Comparison of ENCODE assay signal across 9 cellular contexts in the genomic region with DNA sequence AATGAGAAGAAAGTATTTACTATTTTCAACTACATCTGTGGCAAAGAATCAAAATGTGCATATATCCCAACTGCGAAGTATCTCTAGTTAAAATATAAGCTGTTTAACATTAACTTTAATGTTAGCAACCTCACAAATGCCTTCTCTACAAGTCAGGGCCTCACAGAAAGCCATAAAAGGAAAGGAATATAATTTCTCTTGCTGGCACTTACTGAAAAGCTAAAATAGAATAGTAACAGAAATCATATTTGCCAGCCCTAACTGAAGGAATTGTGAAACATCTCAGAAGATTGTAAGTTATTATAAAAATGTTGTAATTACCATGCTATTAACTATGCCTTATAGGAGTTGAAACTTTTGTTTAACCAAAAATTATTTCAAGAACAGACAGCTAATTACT.
DNase-seq lines count a peak whose midpoint lies in the region; ATAC-seq and TF ChIP-seq lines count a peak whose summit lies in the region.
"Had no signal": no experiment of that assay in that cellular context is flagged by ENCODE, and none has a peak within 500 bp of the region (broad histone marks: within the 10 kb centered on the region; RNA-seq: fewer than 3 reads in every experiment).

No MANE protein-coding gene starts in this region.

- peak overlapping the region; percentile 83 to 86 (median 83) for H3K4me3 Mint-ChIP-seq in T-cell
- peak overlapping the region; percentile 89 for H3K4me3 Mint-ChIP-seq in stimulated activated memory B cell treated with anti-CD40 and anti-IgM and Interleukin-4, amounts not matched to agents 10 μg/mL and 1 μg/mL and 100 μg/mL, for 72 hours

- H4K91ac ChIP-seq in trophoblast cell (ENCODE audit: low read depth, low read length), result no peak overlapping the region

- H3K9me3 Mint-ChIP-seq in T-cell, result no peaks in the 10 kb centered on the region
- peaks cover 7% of the 10 kb centered on the region for H3K9me3 Mint-ChIP-seq in stimulated activated memory B cell treated with anti-CD40 and anti-IgM and Interleukin-4, amounts not matched to agents 10 μg/mL and 1 μg/mL and 100 μg/mL, for 72 hours

- H2BK5ac ChIP-seq in trophoblast cell (ENCODE audit: low read depth, low read length, poor library complexity), result no peak overlapping the region

- H3K79me2 ChIP-seq in trophoblast cell (ENCODE audit: control insufficient read depth, insufficient read depth, low read length, poor library complexity), result no peaks in the 10 kb centered on the region

- WGBS in gastroesophageal sphincter (ENCODE audit: low coverage in 1 of 2), 2 donors, result 38 to 50% methylated on average over 1 of the region's 1 CpG
- no CpG with 5 or more reads among the region's 1 CpG for WGBS in trophoblast cell (ENCODE audit: extremely low coverage, insufficient coverage, insufficient read length)

- peak overlapping the region; percentile 97 to 99 for H3K27ac Mint-ChIP-seq in T-cell
- H3K27ac Mint-ChIP-seq in stimulated activated memory B cell treated with anti-CD40 and anti-IgM and Interleukin-4, amounts not matched to agents 10 μg/mL and 1 μg/mL and 100 μg/mL, for 72 hours, result peak overlapping the region; percentile 93

- no peak for DNase-seq in T-cell
- DNase-seq in trophoblast cell, result no peak
- DNase-seq in stimulated activated CD4-positive, alpha-beta T cell treated with anti-CD3 and anti-CD28 coated beads, Interleukin-2, amount 100 ng/mL, for 24 hours, result no peak
- DNase-seq: NCI-H1436 treated with DMSO at 0.1 percent for 48 hours had no signal

- no peak overlapping the region for H2AK5ac ChIP-seq in trophoblast cell (ENCODE audit: low read length)

- H3K9ac ChIP-seq in trophoblast cell (ENCODE audit: low read length), result no peak overlapping the region

- no peak overlapping the region for H2BK120ac ChIP-seq in trophoblast cell (ENCODE audit: insufficient read depth, low read length, poor library complexity)

- CTCF ChIA-PET in HEK293 (lab: Yijun Ruan, JAX) (no interaction called here), T-cell (lab: Charles Lee) (interaction anchor here (0.9 to 1.8 kb wide), 6 partner anchors 10 to 42 kb away, joined by 3 to 8 read pairs (median 4); no protein-coding TSS in a partner anchor)

- H3K4me1 ChIP-seq in HEK293 (ENCODE audit: control insufficient read depth, insufficient read depth, low read length), result no peaks in the 10 kb centered on the region
- H3K4me1 ChIP-seq in gastroesophageal sphincter, result peaks cover 0 to 63% (median 22%) of the 10 kb centered on the region in 3 donors
- no peaks in the 10 kb centered on the region for H3K4me1 ChIP-seq in trophoblast cell (ENCODE audit: control insufficient read depth in 1 of 2, insufficient read depth in 2 of 2, low read length in 2 of 2)

- TF ChIP-seq EP300 in gastroesophageal sphincter (IDR thresholded peaks at IDR 0.05), result no peak

- H4K12ac ChIP-seq in trophoblast cell (ENCODE audit: low read depth, low read length), result no peak overlapping the region

- no peak overlapping the region for H4K8ac ChIP-seq in trophoblast cell (ENCODE audit: low read depth, low read length)

- TF ChIP-seq POLR2A in gastroesophageal sphincter (IDR thresholded peaks at IDR 0.05), result no peak

- H3K9me3 ChIP-seq in HEK293 (ENCODE audit: control insufficient read depth, insufficient read depth, low read depth, low read length), result no peaks in the 10 kb centered on the region
- no peaks in the 10 kb centered on the region for H3K9me3 ChIP-seq in gastroesophageal sphincter
- H3K9me3 ChIP-seq in trophoblast cell (ENCODE audit: insufficient read depth, low read depth, low read length), result no peaks in the 10 kb centered on the region

- H3K27me3 Mint-ChIP-seq in T-cell, result no peaks in the 10 kb centered on the region
- H3K27me3 Mint-ChIP-seq in stimulated activated memory B cell treated with anti-CD40 and anti-IgM and Interleukin-4, amounts not matched to agents 10 μg/mL and 1 μg/mL and 100 μg/mL, for 72 hours, result no peaks in the 10 kb centered on the region

- H3K4me3 ChIP-seq in HEK293 (ENCODE audit: low read depth, low read length) (no peak overlapping the region), gastroesophageal sphincter (peak overlapping the region; percentile 39 to 41), trophoblast cell (ENCODE audit: low read depth, low read length) (no peak overlapping the region)
- H3K4me3 ChIP-seq: lung had no signal

- no peaks in the 10 kb centered on the region for H3K36me3 Mint-ChIP-seq in T-cell
- H3K36me3 Mint-ChIP-seq in stimulated activated memory B cell treated with anti-CD40 and anti-IgM and Interleukin-4, amounts not matched to agents 10 μg/mL and 1 μg/mL and 100 μg/mL, for 72 hours, result peaks cover 6% of the 10 kb centered on the region

- H3K27ac ChIP-seq in HEK293 (ENCODE audit: extremely low read depth, low read depth, low read length), result no peak overlapping the region
- H3K27ac ChIP-seq in gastroesophageal sphincter, result peak overlapping the region; percentile 79 to 99 (median 86)
- H3K27ac ChIP-seq in trophoblast cell (ENCODE audit: low read depth, low read length), result no peak overlapping the region

- H3K18ac ChIP-seq in trophoblast cell (ENCODE audit: low read length), result no peak overlapping the region

- H3K27me3 ChIP-seq in gastroesophageal sphincter (no peaks in the 10 kb centered on the region), trophoblast cell (ENCODE audit: insufficient read depth, low read length) (no peaks in the 10 kb centered on the region)

- no peak for TF ChIP-seq CTCF in HEK293 (tag by site-specific recombination; IDR thresholded peaks at IDR 0.05)
- TF ChIP-seq CTCF in gastroesophageal sphincter (IDR thresholded peaks at IDR 0.05), result no peak

- no peak overlapping the region for H3K23ac ChIP-seq in trophoblast cell (ENCODE audit: low read length)

- no peak overlapping the region for H2AFZ ChIP-seq in trophoblast cell (ENCODE audit: insufficient read depth, low read length, poor library complexity)

- POLR2A ChIA-PET in HEK293 (lab: Yijun Ruan, JAX) (no interaction called here), T-cell (lab: Charles Lee) (interaction anchor here (0.6 to 2.4 kb wide), 18 partner anchors 9 to 65 kb away, joined by 3 to 10 read pairs (median 4); partner anchors contain the start of gene MBNL1 (in 1 of the 2))

- no peak overlapping the region for H3K4ac ChIP-seq in trophoblast cell (ENCODE audit: low read depth, low read length)

- no peaks in the 10 kb centered on the region for H3K36me3 ChIP-seq in HEK293 (ENCODE audit: control insufficient read depth in 2 of 2, insufficient read depth in 1 of 2, low read length in 2 of 2)
- H3K36me3 ChIP-seq in gastroesophageal sphincter, result no peaks in the 10 kb centered on the region
- H3K36me3 ChIP-seq in trophoblast cell (ENCODE audit: control insufficient read depth in 1 of 2, insufficient read depth in 2 of 2, low read length in 2 of 2), result no peaks in the 10 kb centered on the region

- H3K4me2 ChIP-seq in trophoblast cell (ENCODE audit: low read length), result no peak overlapping the region

- no peak overlapping the region for H2BK12ac ChIP-seq in trophoblast cell (ENCODE audit: low read length)

- H3K14ac ChIP-seq in trophoblast cell (ENCODE audit: low read length), result no peak overlapping the region

- H3K4me1 Mint-ChIP-seq in T-cell, result peaks cover 76 to 84% (median 76%) of the 10 kb centered on the region in 3 donors
- H3K4me1 Mint-ChIP-seq in stimulated activated memory B cell treated with anti-CD40 and anti-IgM and Interleukin-4, amounts not matched to agents 10 μg/mL and 1 μg/mL and 100 μg/mL, for 72 hours, result peaks cover 70% of the 10 kb centered on the region

- ATAC-seq in T-cell (replicated peaks in 1 of 4) (no peak), gastroesophageal sphincter (peak; percentile 52), esophagus mucosa (no peak)
- ATAC-seq in stimulated activated memory B cell treated with anti-CD40 and anti-IgM and Interleukin-4, amounts not matched to agents 10 μg/mL and 1 μg/mL and 100 μg/mL, for 72 hours, result no peak

- no peaks in the 10 kb centered on the region for H3K79me1 ChIP-seq in trophoblast cell (ENCODE audit: low read length)

TF ChIP-seq in HEK293, 187 proteins besides CTCF, POLR2A, EP300 and RAD21:
- no peak for TF ChIP-seq ZNF341 (tag by site-specific recombination; IDR thresholded peaks at IDR 0.05; ENCODE audit: low read depth)
- 0 out of 2 replicates have a peak, but pooled peaks have one; percentile 10 for TF ChIP-seq ZNF335 (tag by site-specific recombination; conservative IDR thresholded peaks at IDR 0.05)

Comparison
In these comparisons a context has a peak if more than half of its experiments do, and no peak if none do; other contexts are left out.
1. H3K27ac ChIP-seq: peak in gastroesophageal sphincter (4 of 4); none in HEK293 (single experiment) and trophoblast cell (single experiment).
2. H3K4me3 ChIP-seq: peak in gastroesophageal sphincter (2 of 2); none in HEK293 (single experiment) and trophoblast cell (single experiment).